In genomic region chr5:31106742-31107546, GRCh38 we compare ENCODE assay signal across 12 cellular contexts.
DNase-seq lines count a peak whose midpoint lies in the region; ATAC-seq and TF ChIP-seq lines count a peak whose summit lies in the region.
"Had no signal": no experiment of that assay in that cellular context is flagged by ENCODE, and none has a peak within 500 bp of the region (broad histone marks: within the 10 kb centered on the region; RNA-seq: fewer than 3 reads in every experiment).

No MANE protein-coding gene starts in this region.

- no peak for ATAC-seq in HG03469 (IDR thresholded peaks at IDR 0.05; ENCODE audit: unreplicated experiment)
- no peak for ATAC-seq in activated naive CD8-positive, alpha-beta T cell treated with anti-CD3 and anti-CD28 coated beads, Interleukin-2, amount 50 U/mL, for 24 hours
- no peak for ATAC-seq in HG02588 (IDR thresholded peaks at IDR 0.05; ENCODE audit: unreplicated experiment)

- H3K9me3 ChIP-seq in NT2/D1 (ENCODE audit: insufficient read depth, low read length), result no peaks in the 10 kb centered on the region
- H3K9me3 ChIP-seq: testis had no signal

- H3K27me3 ChIP-seq in H7 (ENCODE audit: control insufficient read depth, insufficient read depth, low read length), result no peaks in the 10 kb centered on the region
- H3K27me3 ChIP-seq in NT2/D1 (ENCODE audit: insufficient read depth, insufficient read length), result no peaks in the 10 kb centered on the region
- H3K27me3 ChIP-seq: testis had no signal

- H3K4me3 ChIP-seq in H7 (ENCODE audit: insufficient read depth, low read depth, low read length), result no peak overlapping the region
- no peak overlapping the region for H3K4me3 ChIP-seq in NT2/D1 (ENCODE audit: insufficient read length, low read depth)
- no peak overlapping the region for H3K4me3 ChIP-seq in fibroblast of mammary gland (ENCODE audit: control insufficient read depth, low read depth, low read length)
- H3K4me3 ChIP-seq: testis had no signal

- H3K4me1 Mint-ChIP-seq in activated naive CD8-positive, alpha-beta T cell treated with anti-CD3 and anti-CD28 coated beads, Interleukin-2, amount 50 U/mL, for 24 hours, result no peaks in the 10 kb centered on the region

- H3K4me1 ChIP-seq in NT2/D1 (ENCODE audit: insufficient read depth, insufficient read length), result no peaks in the 10 kb centered on the region
- H3K4me1 ChIP-seq: testis had no signal

- no peaks in the 10 kb centered on the region for H3K36me3 ChIP-seq in H7 (replicated peaks; ENCODE audit: control insufficient read depth, insufficient read depth, low read length)
- H3K36me3 ChIP-seq in NT2/D1 (ENCODE audit: insufficient read depth, insufficient read length, low read length), result no peaks in the 10 kb centered on the region

- no peak overlapping the region for H3K27ac Mint-ChIP-seq in activated naive CD8-positive, alpha-beta T cell treated with anti-CD3 and anti-CD28 coated beads, Interleukin-2, amount 50 U/mL, for 24 hours

- peaks cover 5% of the 10 kb centered on the region for H3K9me3 Mint-ChIP-seq in activated naive CD8-positive, alpha-beta T cell treated with anti-CD3 and anti-CD28 coated beads, Interleukin-2, amount 50 U/mL, for 24 hours

- DNase-seq in H7 (peak; percentile 2), NT2/D1 (ENCODE audit: low read depth, low spot score) (peak; percentile 28), fibroblast of mammary gland (ENCODE audit: low read depth) (peak; percentile 1), non-pigmented ciliary epithelial cell (ENCODE audit: low read depth) (peak; percentile 47), COLO829 (ENCODE audit: low spot score) (no peak)
- no peak for DNase-seq in activated naive CD8-positive, alpha-beta T cell treated with anti-CD3 and anti-CD28 coated beads, Interleukin-2, amount 50 U/mL, for 24 hours
- DNase-seq: activated T-cell treated with anti-CD3 and anti-CD28 coated beads, Interleukin-2, amount 50 U/mL, for 1 hour; caudate nucleus; NCI-H2029 treated with DMSO at 0.1 percent for 48 hours; testis had no signal

- TF ChIP-seq CTCF in fibroblast of mammary gland (conservative IDR thresholded peaks at IDR 0.05; ENCODE audit: control insufficient read depth, insufficient read depth, low read depth, low read length), result no peak

- H3K27me3 Mint-ChIP-seq in activated naive CD8-positive, alpha-beta T cell treated with anti-CD3 and anti-CD28 coated beads, Interleukin-2, amount 50 U/mL, for 24 hours, result no peaks in the 10 kb centered on the region

- no peak overlapping the region for H3K9ac ChIP-seq in NT2/D1 (ENCODE audit: insufficient read length, low read depth)

- no peaks in the 10 kb centered on the region for H3K36me3 Mint-ChIP-seq in activated naive CD8-positive, alpha-beta T cell treated with anti-CD3 and anti-CD28 coated beads, Interleukin-2, amount 50 U/mL, for 24 hours (ENCODE audit: low read depth)

- no peak overlapping the region for H3K4me3 Mint-ChIP-seq in activated naive CD8-positive, alpha-beta T cell treated with anti-CD3 and anti-CD28 coated beads, Interleukin-2, amount 50 U/mL, for 24 hours

Comparison
In these comparisons a context has a peak if more than half of its experiments do, and no peak if none do; other contexts are left out.
1. DNase-seq: peak in H7 (single experiment), NT2/D1 (single experiment), fibroblast of mammary gland (single experiment) and non-pigmented ciliary epithelial cell (single experiment); none in activated naive CD8-positive, alpha-beta T cell treated with anti-CD3 and anti-CD28 coated beads, Interleukin-2, amount 50 U/mL, for 24 hours (single experiment) and COLO829 (single experiment).